ENCODE assay signal across 8 cellular contexts in genomic region chr20:33443006-33443511, GRCh38. TPM values are rescaled to one million over a fixed set of nuclear protein-coding genes. Genes with fewer than 3 reads are reported as not detected.
A peak's percentile ranks its signal among the peaks of the same experiment; 100 is the strongest.
DNase-seq lines count a peak whose midpoint lies in the region; ATAC-seq and TF ChIP-seq lines count a peak whose summit lies in the region.

No MANE protein-coding gene starts in this region.

- TF ChIP-seq CTCF in CD14-positive monocyte (IDR thresholded peaks at IDR 0.05) (no peak), PC-9 (conservative IDR thresholded peaks at IDR 0.05) (no peak), liver (IDR thresholded peaks at IDR 0.05; ENCODE audit: low read depth, low read length, missing input control) (no peak)

- H3K27ac ChIP-seq in PC-9: no peak overlapping the region
- H3K27ac ChIP-seq in liver (ENCODE audit: low read depth in 1 of 2, low read length in 2 of 2): no peak overlapping the region
- peak overlapping the region; percentile 70 for H3K27ac ChIP-seq in stomach smooth muscle (ENCODE audit: low read length)

- POLR2A ChIA-PET in PC-9 (lab: Charles Lee; ENCODE audit: unreplicated experiment): interaction anchor here (0.5 to 0.7 kb wide), 3 partner anchors 41 to 115 kb away, joined by 3 to 9 read pairs (median 3); no protein-coding TSS in a partner anchor

- TF ChIP-seq RAD21 in liver (IDR thresholded peaks at IDR 0.05): no peak

- H3F3A ChIP-seq in PC-9 (ENCODE audit: insufficient read depth, low read depth): peaks cover 17% of the 10 kb centered on the region

- H3K36me3 Mint-ChIP-seq in CD14-positive monocyte: no peaks in the 10 kb centered on the region
- no peaks in the 10 kb centered on the region for H3K36me3 Mint-ChIP-seq in central memory CD8-positive, alpha-beta T cell (ENCODE audit: insufficient read depth)

- peaks cover 17% of the 10 kb centered on the region for H3K4me1 Mint-ChIP-seq in CD14-positive monocyte
- peaks cover 25% of the 10 kb centered on the region for H3K4me1 Mint-ChIP-seq in central memory CD8-positive, alpha-beta T cell

- H3K4me1 ChIP-seq in PC-9 (replicated peaks; ENCODE audit: insufficient read depth) (peaks cover 4% of the 10 kb centered on the region; the same call in 1 of the 2 replicates), liver (ENCODE audit: control insufficient read depth in 4 of 4, insufficient read depth in 4 of 4, low read length in 3 of 4) (peaks cover 5 to 31% (median 21%) of the 10 kb centered on the region in 4 donors), stomach smooth muscle (ENCODE audit: control insufficient read depth, insufficient read depth, low read length) (peaks cover 24% of the 10 kb centered on the region)

- peak overlapping the region in 1 of 2 donors; percentile 24 for H3K9ac ChIP-seq in liver (ENCODE audit: low read depth in 1 of 2, low read length in 2 of 2)
- H3K9ac ChIP-seq in stomach smooth muscle (ENCODE audit: low read length in 2 of 2): peak overlapping the region; percentile 62 to 67

- H3K27me3 ChIP-seq in PC-9 (ENCODE audit: insufficient read depth, low read depth) (no peaks in the 10 kb centered on the region), liver (ENCODE audit: control insufficient read depth in 4 of 4, insufficient read depth in 4 of 4, low read length in 3 of 4) (no peaks in the 10 kb centered on the region), stomach smooth muscle (ENCODE audit: control insufficient read depth in 1 of 2, insufficient read depth in 2 of 2, low read length in 2 of 2) (no peaks in the 10 kb centered on the region)

- peak; percentile 24 for ATAC-seq in GM21529 (IDR thresholded peaks at IDR 0.05; ENCODE audit: unreplicated experiment)
- ATAC-seq in central memory CD8-positive, alpha-beta T cell (replicated peaks; ENCODE audit: extremely low read depth, poor library complexity, severe bottlenecking): peak; percentile 8

- no peaks in the 10 kb centered on the region for H4K20me1 ChIP-seq in PC-9 (ENCODE audit: insufficient read depth)

- peak overlapping the region in 1 of 7 donors; percentile 35 for H3K27ac Mint-ChIP-seq in CD14-positive monocyte
- peak overlapping the region; percentile 71 for H3K27ac Mint-ChIP-seq in central memory CD8-positive, alpha-beta T cell (ENCODE audit: low read depth)

- intact Hi-C loops in CD14-positive monocyte (cut with micrococcal nuclease) (loop anchor here (2.0 to 5.0 kb wide), 3 partner anchors 48 to 229 kb away; partner anchors contain the start of genes CBFA2T2 (in 2 of the 2) and NECAB3 (in 1 of the 2)), PC-9 (cut with micrococcal nuclease; ENCODE audit: unreplicated experiment) (no loop called here)

- H3K9me3 ChIP-seq in PC-9 (ENCODE audit: insufficient read depth, low read depth) (no peaks in the 10 kb centered on the region), liver (ENCODE audit: control insufficient read depth in 4 of 4, low read length in 3 of 4) (no peaks in the 10 kb centered on the region), stomach smooth muscle (ENCODE audit: control insufficient read depth in 2 of 2, low read length in 2 of 2) (no peaks in the 10 kb centered on the region)

- CTCF ChIA-PET in PC-9 (lab: Charles Lee): interaction anchor here (0.6 kb wide), 2 partner anchors 13 to 213 kb away, joined by 3 to 13 read pairs; no protein-coding TSS in a partner anchor

- H3K4me2 ChIP-seq in PC-9: peak overlapping the region; percentile 90

- H3K9me2 ChIP-seq in PC-9 (ENCODE audit: insufficient read depth): no peaks in the 10 kb centered on the region

- H3K4me3 Mint-ChIP-seq in CD14-positive monocyte: peak overlapping the region; percentile 76 to 88
- H3K4me3 Mint-ChIP-seq in central memory CD8-positive, alpha-beta T cell: peak overlapping the region; percentile 88

- H3K36me3 ChIP-seq in PC-9 (ENCODE audit: low read depth): no peaks in the 10 kb centered on the region
- H3K36me3 ChIP-seq in liver (ENCODE audit: control insufficient read depth in 4 of 4, insufficient read depth in 3 of 4, low read depth in 1 of 4, low read length in 3 of 4): no peaks in the 10 kb centered on the region
- H3K36me3 ChIP-seq in stomach smooth muscle (ENCODE audit: control insufficient read depth in 2 of 2, insufficient read depth in 2 of 2, low read length in 2 of 2): peaks cover 0 to 2% of the 10 kb centered on the region in 2 donors

- DNase-seq in CD14-positive monocyte (ENCODE audit: low spot score) (no peak), PC-9 (no peak), EL (no peak), HuH-7.5 (ENCODE audit: low spot score) (no peak)
- peak; percentile 11 to 16 for DNase-seq in central memory CD8-positive, alpha-beta T cell (ENCODE audit: low spot score in 2 of 2)

- 3% methylated on average over 45 of the region's 45 CpGs for WGBS in liver

- peak overlapping the region; percentile 71 for H3K4me3 ChIP-seq in PC-9
- peak overlapping the region; percentile 44 to 81 (median 68) for H3K4me3 ChIP-seq in liver (ENCODE audit: low read depth in 1 of 3, low read length in 3 of 3)
- H3K4me3 ChIP-seq in stomach smooth muscle (ENCODE audit: low read length in 2 of 2): peak overlapping the region; percentile 73 to 90

- H3K9me3 Mint-ChIP-seq in CD14-positive monocyte: peaks cover 0 to 3% (median 0%) of the 10 kb centered on the region in 7 donors
- no peaks in the 10 kb centered on the region for H3K9me3 Mint-ChIP-seq in central memory CD8-positive, alpha-beta T cell

- H2AFZ ChIP-seq in PC-9: no peak overlapping the region; the same call in 1 of the 2 replicates

- no peaks in the 10 kb centered on the region for H3K79me2 ChIP-seq in PC-9 (ENCODE audit: low read depth)

- BruUV-seq in PC-9 (replicated peaks; lab: Mats Ljungman, UMichigan): no TSS peak

- peaks cover 21 to 27% (median 24%) of the 10 kb centered on the region in 3 donors for H3K27me3 Mint-ChIP-seq in CD14-positive monocyte (ENCODE audit: low read depth in 3 of 3)
- no peaks in the 10 kb centered on the region for H3K27me3 Mint-ChIP-seq in central memory CD8-positive, alpha-beta T cell

TF ChIP-seq in liver, 16 proteins besides CTCF, POLR2A, EP300 and RAD21:
- no peak for TF ChIP-seq EGR1 (IDR thresholded peaks at IDR 0.05; ENCODE audit: low read depth in 2 of 2)

RNA-seq across cellular contexts. Expression of gene SNTA1, which starts 0.5 kb away (rescaled TPM):
- polyA plus RNA-seq in CD14-positive monocyte: under 1 TPM; 0.56 to 0.93 TPM
- total RNA-seq in PC-9 (2021): 7.6 and 10.1 TPM in 2 replicates
- total RNA-seq in liver: 1 to 10 TPM; 3.8 to 9.6 TPM
- 1 to 10 TPM; 6.9 TPM for polyA plus RNA-seq in liver

RNA-seq across cellular contexts. Expression of gene CDK5RAP1, which starts 41.7 kb away (rescaled TPM):
- polyA plus RNA-seq in CD14-positive monocyte: 10 to 100 TPM; 24.4 to 25.5 TPM
- 39.7 and 45.3 TPM in 2 replicates for total RNA-seq in PC-9 (2021)
- total RNA-seq in liver: 10 to 100 TPM; 15.2 to 22.1 TPM
- 10 to 100 TPM; 11.3 to 14.3 TPM for polyA plus RNA-seq in liver

RNA-seq across cellular contexts. Expression of gene CBFA2T2, which starts 46.8 kb away (rescaled TPM):
- polyA plus RNA-seq in CD14-positive monocyte (1 to 10 TPM; 1.7 to 4.9 TPM), liver (1 to 10 TPM; 2.0 to 5.2 TPM)
- total RNA-seq in PC-9 (2021) (20.0 and 22.7 TPM in 2 replicates), liver (1 to 10 TPM; 5.4 to 5.5 TPM)

Comparison
In these comparisons a context has a peak if more than half of its experiments do, and no peak if none do; other contexts are left out.
1. DNase-seq: peak in central memory CD8-positive, alpha-beta T cell (2 of 2); none in CD14-positive monocyte (single experiment), PC-9 (0 of 2), EL (single experiment) and HuH-7.5 (single experiment).
2. Peak in every context shown above with its lines, with median percentiles within 50 percentile points of each other: H3K4me3 ChIP-seq.